Comparison of ENCODE assay signal across 11 cellular contexts in genomic region chr2:40434638-40435296, GRCh38. TPM values are rescaled to one million over a fixed set of nuclear protein-coding genes. Genes with fewer than 3 reads are reported as not detected.
DNase-seq lines count a peak whose midpoint lies in the region; ATAC-seq and TF ChIP-seq lines count a peak whose summit lies in the region.
"Had no signal": no experiment of that assay in that cellular context is flagged by ENCODE, and none has a peak within 500 bp of the region (broad histone marks: within the 10 kb centered on the region; RNA-seq: fewer than 3 reads in every experiment).

No MANE protein-coding gene starts in this region.

- ATAC-seq in right cardiac atrium, result peak in 1 of 2 donors; percentile 59
- ATAC-seq: GM12878 had no signal

- intact Hi-C loops in ascending aorta (cut with DNase I), result loop anchor here (2.0 to 10.0 kb wide), 4 partner anchors 16 to 930 kb away; no protein-coding TSS in a partner anchor
- intact Hi-C loops in right cardiac atrium (cut with DNase I), result no loop called here
- intact Hi-C loops in transverse colon (cut with DNase I; ENCODE audit: low total_unique reads), result no loop called here

- no peak for TF ChIP-seq EP300 in transverse colon (IDR thresholded peaks at IDR 0.05; ENCODE audit: low read depth)

- TF ChIP-seq CTCF in ascending aorta (IDR thresholded peaks at IDR 0.05), result no peak
- no peak for TF ChIP-seq CTCF in transverse colon (IDR thresholded peaks at IDR 0.05)

- in situ Hi-C loops in transverse colon (cut with MboI; ENCODE audit: low pct_ligation_motif_present in 1 of 4, low pct_unique_long_range_greater_than_20kb in 1 of 4, low sequenced_read_pairs in 3 of 4), result no loop called here

- H3K27ac ChIP-seq in ascending aorta (peak overlapping the region; percentile 63 to 76), right cardiac atrium (ENCODE audit: low read length) (peak overlapping the region; percentile 80), transverse colon (peak overlapping the region; percentile 34 to 68 (median 53))
- H3K27ac ChIP-seq: KMS-11, SK-N-MC had no signal

- DNase-seq in HK-2 (ENCODE audit: unreplicated experiment), result peak; percentile 77
- DNase-seq in ascending aorta (ENCODE audit: low spot score in 2 of 2), result peak in 1 of 2 donors; percentile 87
- no peak for DNase-seq in right cardiac atrium
- no peak for DNase-seq in transverse colon
- DNase-seq in pons (ENCODE audit: low spot score), result no peak
- no peak for DNase-seq in Kasumi-1 (lab: John Stamatoyannopoulos, UW)
- no peak for DNase-seq in iPS-NIHi7 (ENCODE audit: extremely low spot score)
- DNase-seq: activated T-cell treated with anti-CD3 and anti-CD28 coated beads, Interleukin-2, amount 50 U/mL, for 48 hours had no signal

- no peak overlapping the region for H3K4me3 ChIP-seq in ascending aorta
- H3K4me3 ChIP-seq in right cardiac atrium (ENCODE audit: low read length), result no peak overlapping the region
- no peak overlapping the region for H3K4me3 ChIP-seq in transverse colon
- H3K4me3 ChIP-seq: GM12878, SK-N-MC had no signal

- H3K36me3 ChIP-seq in ascending aorta (no peaks in the 10 kb centered on the region), transverse colon (no peaks in the 10 kb centered on the region)

- TF ChIP-seq POLR2A in transverse colon (IDR thresholded peaks at IDR 0.05), result no peak

- H3K4me1 ChIP-seq in ascending aorta (peaks cover 8 to 31% of the 10 kb centered on the region in 2 donors), right cardiac atrium (ENCODE audit: control insufficient read depth, insufficient read depth, low read length) (peaks cover 13% of the 10 kb centered on the region), transverse colon (peaks cover 0 to 23% (median 0%) of the 10 kb centered on the region in 4 donors)

- 46% methylated on average over 4 of the region's 4 CpGs for WGBS in right cardiac atrium
- 47 to 57% methylated on average over 3 to 4 of the region's 4 CpGs for WGBS in transverse colon (ENCODE audit: low coverage in 1 of 2), 2 donors

- H3K27me3 ChIP-seq in ascending aorta (no peaks in the 10 kb centered on the region), right cardiac atrium (ENCODE audit: control insufficient read depth, insufficient read depth) (no peaks in the 10 kb centered on the region), transverse colon (no peaks in the 10 kb centered on the region)

- H3K9me3 ChIP-seq in ascending aorta (no peaks in the 10 kb centered on the region), right cardiac atrium (ENCODE audit: control insufficient read depth, low read length) (no peaks in the 10 kb centered on the region), transverse colon (no peaks in the 10 kb centered on the region)

RNA-seq across cellular contexts. Expression of gene SLC8A1, which starts 17.1 kb away (rescaled TPM):
- total RNA-seq in ascending aorta, result 5.6 TPM
- 100 to 1,000 TPM; 761 to 907 (median 821) TPM for total RNA-seq in right cardiac atrium
- 41.8 TPM for polyA plus RNA-seq in right cardiac atrium
- 10 to 100 TPM; 22.8 to 65.5 (median 42.0) TPM for total RNA-seq in transverse colon

Comparison
In these comparisons a context has a peak if more than half of its experiments do, and no peak if none do; other contexts are left out.
1. RNA of gene SLC8A1, which starts 17.1 kb away (total RNA-seq): 761 to 907 TPM in right cardiac atrium; 22.8 to 65.5 TPM in transverse colon and 5.6 TPM in ascending aorta (single experiment); every median in the first group is over 10 times any median in the second.
2. Peak in every context shown above with its lines, with median percentiles within 50 percentile points of each other: H3K27ac ChIP-seq.